Comparison of ENCODE assay signal across 7 cellular contexts in genomic region chr9:75892168-75892901, GRCh38. TPM values are rescaled to one million over a fixed set of nuclear protein-coding genes. Genes with fewer than 3 reads are reported as not detected.
DNase-seq lines count a peak whose midpoint lies in the region; ATAC-seq and TF ChIP-seq lines count a peak whose summit lies in the region.

No MANE protein-coding gene starts in this region.

- peak; percentile 56 for DNase-seq in activated T-cell treated with anti-CD3 and anti-CD28 coated beads, Interleukin-2, amount 50 U/mL, for 24 hours
- peak; percentile 55 for DNase-seq in glutamatergic neuron
- DNase-seq in occipital lobe (lab: John Stamatoyannopoulos, UW) = peak; percentile 10
- DNase-seq in MG63 = no peak
- no peak for DNase-seq in cortex of kidney (lab: John Stamatoyannopoulos, UW)

- H3K9ac ChIP-seq in HUES6 (ENCODE audit: low read length) = peak overlapping the region; percentile 78

- peaks cover 22% of the 10 kb centered on the region for H3K27me3 Mint-ChIP-seq in activated T-cell treated with anti-CD3 and anti-CD28 coated beads, Interleukin-2, amount 50 U/mL, for 24 hours
- H3K27me3 Mint-ChIP-seq in glutamatergic neuron (ENCODE audit: unreplicated experiment) = peaks cover 9% of the 10 kb centered on the region

- peaks cover 49% of the 10 kb centered on the region for H3K4me1 Mint-ChIP-seq in activated T-cell treated with anti-CD3 and anti-CD28 coated beads, Interleukin-2, amount 50 U/mL, for 24 hours (ENCODE audit: low read depth)
- peaks cover 51% of the 10 kb centered on the region for H3K4me1 Mint-ChIP-seq in glutamatergic neuron (ENCODE audit: low read depth, unreplicated experiment)

- H3K4me1 ChIP-seq in HUES6 (ENCODE audit: control insufficient read depth, insufficient read depth, low read length) = peaks cover 20% of the 10 kb centered on the region

- H3K27ac Mint-ChIP-seq in activated T-cell treated with anti-CD3 and anti-CD28 coated beads, Interleukin-2, amount 50 U/mL, for 24 hours = peak overlapping the region; percentile 37
- no peak overlapping the region for H3K27ac Mint-ChIP-seq in glutamatergic neuron (ENCODE audit: unreplicated experiment)

- H3K27me3 ChIP-seq in HUES6 (ENCODE audit: control insufficient read depth, insufficient read depth, low read length) (peaks cover 46% of the 10 kb centered on the region), MG63 (0 out of 2 replicates have a peak, but pooled peaks cover 3% of the 10 kb centered on the region)

- no peak for TF ChIP-seq CTCF in glutamatergic neuron (IDR thresholded peaks at IDR 0.05; ENCODE audit: partially characterized antibody, unreplicated experiment)

- H3K36me3 Mint-ChIP-seq in activated T-cell treated with anti-CD3 and anti-CD28 coated beads, Interleukin-2, amount 50 U/mL, for 24 hours (ENCODE audit: low read depth) = peaks cover 7% of the 10 kb centered on the region
- no peaks in the 10 kb centered on the region for H3K36me3 Mint-ChIP-seq in glutamatergic neuron (ENCODE audit: unreplicated experiment)

- no peaks in the 10 kb centered on the region for H3K9me3 Mint-ChIP-seq in activated T-cell treated with anti-CD3 and anti-CD28 coated beads, Interleukin-2, amount 50 U/mL, for 24 hours
- peaks cover 10% of the 10 kb centered on the region for H3K9me3 Mint-ChIP-seq in glutamatergic neuron (ENCODE audit: unreplicated experiment)

- H3K4me3 ChIP-seq in HUES6 (ENCODE audit: low read depth, low read length) (peak overlapping the region; percentile 86), MG63 (no peak overlapping the region)

- H3K36me3 ChIP-seq in HUES6 (ENCODE audit: control insufficient read depth, insufficient read depth, low read length) (no peaks in the 10 kb centered on the region), MG63 (no peaks in the 10 kb centered on the region)

- H3K9me3 ChIP-seq in HUES6 (ENCODE audit: control insufficient read depth, insufficient read depth, low read depth, low read length) (no peaks in the 10 kb centered on the region), MG63 (no peaks in the 10 kb centered on the region)

- peak overlapping the region; percentile 88 for H3K4me3 Mint-ChIP-seq in activated T-cell treated with anti-CD3 and anti-CD28 coated beads, Interleukin-2, amount 50 U/mL, for 24 hours
- H3K4me3 Mint-ChIP-seq in glutamatergic neuron (ENCODE audit: unreplicated experiment) = peak overlapping the region; percentile 97

- no peak overlapping the region for H3K27ac ChIP-seq in HUES6 (ENCODE audit: low read depth, low read length)

- no peak for ATAC-seq in HG02763 (IDR thresholded peaks at IDR 0.05; ENCODE audit: unreplicated experiment)

RNA-seq across cellular contexts. Expression of gene PCSK5, which starts 1.9 kb away (rescaled TPM):
- 9.6 TPM for total RNA-seq in glutamatergic neuron (ENCODE audit: unreplicated experiment)
- total RNA-seq in occipital lobe = 16.5 TPM
- 0.13 TPM in 1 of 2 replicates, not detected in the other for total RNA-seq in MG63 (2014; rRNA removed; shearing (Covaris generic); ENCODE audit: low replicate concordance)

Comparison
In these comparisons a context has a peak if more than half of its experiments do, and no peak if none do; other contexts are left out.
1. DNase-seq: peak in activated T-cell treated with anti-CD3 and anti-CD28 coated beads, Interleukin-2, amount 50 U/mL, for 24 hours (single experiment), glutamatergic neuron (single experiment) and occipital lobe (single experiment); none in MG63 (single experiment) and cortex of kidney (single experiment).